Comparison of ENCODE assay signal across 1 cellular context in genomic region chr1:23211955-23212354, GRCh38.
TF ChIP-seq lines count a peak whose summit lies in the region.

No MANE protein-coding gene starts in this region.

TF ChIP-seq in K562, 482 proteins besides CTCF, POLR2A, EP300 and RAD21:
- TF ChIP-seq ZNF76 (CRISPR knock-in tag; IDR thresholded peaks at IDR 0.05; ENCODE audit: borderline replicate concordance) (no peak), NCOR1 (IDR thresholded peaks at IDR 0.05) (no peak), MAFG (tag; conservative IDR thresholded peaks at IDR 0.05) (no peak), ZNF589 (CRISPR knock-in tag; IDR thresholded peaks at IDR 0.05; ENCODE audit: low read depth) (no peak), DDX20 (tag; IDR thresholded peaks at IDR 0.05; ENCODE audit: low read depth) (no peak), BACH1 (tag; IDR thresholded peaks at IDR 0.05) (no peak), ZNF232 (CRISPR knock-in tag; IDR thresholded peaks at IDR 0.05) (no peak), MBD2 (IDR thresholded peaks at IDR 0.05; ENCODE audit: borderline replicate concordance, low read depth) (no peak), ZNF408 (CRISPR knock-in tag; IDR thresholded peaks at IDR 0.05; ENCODE audit: low read depth) (no peak), ZNF3 (CRISPR knock-in tag; IDR thresholded peaks at IDR 0.05) (no peak), GATA2 (CRISPR knock-in tag; IDR thresholded peaks at IDR 0.05) (peak; percentile 16; the same call in 1 of the 2 replicates), ZNF699 (CRISPR knock-in tag; IDR thresholded peaks at IDR 0.05; ENCODE audit: insufficient replicate concordance) (no peak), FOXO4 (CRISPR knock-in tag; IDR thresholded peaks at IDR 0.05) (no peak), NRF1 (conservative IDR thresholded peaks at IDR 0.05 in 1 of 2, IDR thresholded peaks at IDR 0.05 in 1 of 2) (peak; percentile 76 to 79), SPI1 (IDR thresholded peaks at IDR 0.05; ENCODE audit: borderline replicate concordance, low read depth, low read length) (peak; percentile 48; the same call in 1 of the 2 replicates), ZC3H8 (IDR thresholded peaks at IDR 0.05) (no peak)
- TF ChIP-seq, protein P1, sequence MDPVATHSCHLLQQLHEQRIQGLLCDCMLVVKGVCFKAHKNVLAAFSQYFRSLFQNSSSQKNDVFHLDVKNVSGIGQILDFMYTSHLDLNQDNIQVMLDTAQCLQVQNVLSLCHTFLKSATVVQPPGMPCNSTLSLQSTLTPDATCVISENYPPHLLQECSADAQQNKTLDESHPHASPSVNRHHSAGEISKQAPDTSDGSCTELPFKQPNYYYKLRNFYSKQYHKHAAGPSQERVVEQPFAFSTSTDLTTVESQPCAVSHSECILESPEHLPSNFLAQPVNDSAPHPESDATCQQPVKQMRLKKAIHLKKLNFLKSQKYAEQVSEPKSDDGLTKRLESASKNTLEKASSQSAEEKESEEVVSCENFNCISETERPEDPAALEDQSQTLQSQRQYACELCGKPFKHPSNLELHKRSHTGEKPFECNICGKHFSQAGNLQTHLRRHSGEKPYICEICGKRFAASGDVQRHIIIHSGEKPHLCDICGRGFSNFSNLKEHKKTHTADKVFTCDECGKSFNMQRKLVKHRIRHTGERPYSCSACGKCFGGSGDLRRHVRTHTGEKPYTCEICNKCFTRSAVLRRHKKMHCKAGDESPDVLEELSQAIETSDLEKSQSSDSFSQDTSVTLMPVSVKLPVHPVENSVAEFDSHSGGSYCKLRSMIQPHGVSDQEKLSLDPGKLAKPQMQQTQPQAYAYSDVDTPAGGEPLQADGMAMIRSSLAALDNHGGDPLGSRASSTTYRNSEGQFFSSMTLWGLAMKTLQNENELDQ (CRISPR knock-in tag; IDR thresholded peaks at IDR 0.05; ENCODE audit: borderline replicate concordance), result no peak
- TF ChIP-seq, protein P2, sequence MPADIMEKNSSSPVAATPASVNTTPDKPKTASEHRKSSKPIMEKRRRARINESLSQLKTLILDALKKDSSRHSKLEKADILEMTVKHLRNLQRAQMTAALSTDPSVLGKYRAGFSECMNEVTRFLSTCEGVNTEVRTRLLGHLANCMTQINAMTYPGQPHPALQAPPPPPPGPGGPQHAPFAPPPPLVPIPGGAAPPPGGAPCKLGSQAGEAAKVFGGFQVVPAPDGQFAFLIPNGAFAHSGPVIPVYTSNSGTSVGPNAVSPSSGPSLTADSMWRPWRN (IDR thresholded peaks at IDR 0.05; ENCODE audit: low read depth), result no peak
- TF ChIP-seq, protein P3, sequence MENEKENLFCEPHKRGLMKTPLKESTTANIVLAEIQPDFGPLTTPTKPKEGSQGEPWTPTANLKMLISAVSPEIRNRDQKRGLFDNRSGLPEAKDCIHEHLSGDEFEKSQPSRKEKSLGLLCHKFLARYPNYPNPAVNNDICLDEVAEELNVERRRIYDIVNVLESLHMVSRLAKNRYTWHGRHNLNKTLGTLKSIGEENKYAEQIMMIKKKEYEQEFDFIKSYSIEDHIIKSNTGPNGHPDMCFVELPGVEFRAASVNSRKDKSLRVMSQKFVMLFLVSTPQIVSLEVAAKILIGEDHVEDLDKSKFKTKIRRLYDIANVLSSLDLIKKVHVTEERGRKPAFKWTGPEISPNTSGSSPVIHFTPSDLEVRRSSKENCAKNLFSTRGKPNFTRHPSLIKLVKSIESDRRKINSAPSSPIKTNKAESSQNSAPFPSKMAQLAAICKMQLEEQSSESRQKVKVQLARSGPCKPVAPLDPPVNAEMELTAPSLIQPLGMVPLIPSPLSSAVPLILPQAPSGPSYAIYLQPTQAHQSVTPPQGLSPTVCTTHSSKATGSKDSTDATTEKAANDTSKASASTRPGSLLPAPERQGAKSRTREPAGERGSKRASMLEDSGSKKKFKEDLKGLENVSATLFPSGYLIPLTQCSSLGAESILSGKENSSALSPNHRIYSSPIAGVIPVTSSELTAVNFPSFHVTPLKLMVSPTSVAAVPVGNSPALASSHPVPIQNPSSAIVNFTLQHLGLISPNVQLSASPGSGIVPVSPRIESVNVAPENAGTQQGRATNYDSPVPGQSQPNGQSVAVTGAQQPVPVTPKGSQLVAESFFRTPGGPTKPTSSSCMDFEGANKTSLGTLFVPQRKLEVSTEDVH (IDR thresholded peaks at IDR 0.05; ENCODE audit: low read depth, partially characterized antibody), result no peak
- TF ChIP-seq, protein P4, sequence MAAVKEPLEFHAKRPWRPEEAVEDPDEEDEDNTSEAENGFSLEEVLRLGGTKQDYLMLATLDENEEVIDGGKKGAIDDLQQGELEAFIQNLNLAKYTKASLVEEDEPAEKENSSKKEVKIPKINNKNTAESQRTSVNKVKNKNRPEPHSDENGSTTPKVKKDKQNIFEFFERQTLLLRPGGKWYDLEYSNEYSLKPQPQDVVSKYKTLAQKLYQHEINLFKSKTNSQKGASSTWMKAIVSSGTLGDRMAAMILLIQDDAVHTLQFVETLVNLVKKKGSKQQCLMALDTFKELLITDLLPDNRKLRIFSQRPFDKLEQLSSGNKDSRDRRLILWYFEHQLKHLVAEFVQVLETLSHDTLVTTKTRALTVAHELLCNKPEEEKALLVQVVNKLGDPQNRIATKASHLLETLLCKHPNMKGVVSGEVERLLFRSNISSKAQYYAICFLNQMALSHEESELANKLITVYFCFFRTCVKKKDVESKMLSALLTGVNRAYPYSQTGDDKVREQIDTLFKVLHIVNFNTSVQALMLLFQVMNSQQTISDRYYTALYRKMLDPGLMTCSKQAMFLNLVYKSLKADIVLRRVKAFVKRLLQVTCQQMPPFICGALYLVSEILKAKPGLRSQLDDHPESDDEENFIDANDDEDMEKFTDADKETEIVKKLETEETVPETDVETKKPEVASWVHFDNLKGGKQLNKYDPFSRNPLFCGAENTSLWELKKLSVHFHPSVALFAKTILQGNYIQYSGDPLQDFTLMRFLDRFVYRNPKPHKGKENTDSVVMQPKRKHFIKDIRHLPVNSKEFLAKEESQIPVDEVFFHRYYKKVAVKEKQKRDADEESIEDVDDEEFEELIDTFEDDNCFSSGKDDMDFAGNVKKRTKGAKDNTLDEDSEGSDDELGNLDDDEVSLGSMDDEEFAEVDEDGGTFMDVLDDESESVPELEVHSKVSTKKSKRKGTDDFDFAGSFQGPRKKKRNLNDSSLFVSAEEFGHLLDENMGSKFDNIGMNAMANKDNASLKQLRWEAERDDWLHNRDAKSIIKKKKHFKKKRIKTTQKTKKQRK (IDR thresholded peaks at IDR 0.05; ENCODE audit: borderline replicate concordance, low read depth, low read length), result no peak
- TF ChIP-seq, protein P5, sequence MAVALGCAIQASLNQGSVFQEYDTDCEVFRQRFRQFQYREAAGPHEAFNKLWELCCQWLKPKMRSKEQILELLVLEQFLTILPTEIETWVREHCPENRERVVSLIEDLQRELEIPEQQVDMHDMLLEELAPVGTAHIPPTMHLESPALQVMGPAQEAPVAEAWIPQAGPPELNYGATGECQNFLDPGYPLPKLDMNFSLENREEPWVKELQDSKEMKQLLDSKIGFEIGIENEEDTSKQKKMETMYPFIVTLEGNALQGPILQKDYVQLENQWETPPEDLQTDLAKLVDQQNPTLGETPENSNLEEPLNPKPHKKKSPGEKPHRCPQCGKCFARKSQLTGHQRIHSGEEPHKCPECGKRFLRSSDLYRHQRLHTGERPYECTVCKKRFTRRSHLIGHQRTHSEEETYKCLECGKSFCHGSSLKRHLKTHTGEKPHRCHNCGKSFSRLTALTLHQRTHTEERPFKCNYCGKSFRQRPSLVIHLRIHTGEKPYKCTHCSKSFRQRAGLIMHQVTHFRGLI (CRISPR knock-in tag; IDR thresholded peaks at IDR 0.05), result no peak
- TF ChIP-seq, protein P6, sequence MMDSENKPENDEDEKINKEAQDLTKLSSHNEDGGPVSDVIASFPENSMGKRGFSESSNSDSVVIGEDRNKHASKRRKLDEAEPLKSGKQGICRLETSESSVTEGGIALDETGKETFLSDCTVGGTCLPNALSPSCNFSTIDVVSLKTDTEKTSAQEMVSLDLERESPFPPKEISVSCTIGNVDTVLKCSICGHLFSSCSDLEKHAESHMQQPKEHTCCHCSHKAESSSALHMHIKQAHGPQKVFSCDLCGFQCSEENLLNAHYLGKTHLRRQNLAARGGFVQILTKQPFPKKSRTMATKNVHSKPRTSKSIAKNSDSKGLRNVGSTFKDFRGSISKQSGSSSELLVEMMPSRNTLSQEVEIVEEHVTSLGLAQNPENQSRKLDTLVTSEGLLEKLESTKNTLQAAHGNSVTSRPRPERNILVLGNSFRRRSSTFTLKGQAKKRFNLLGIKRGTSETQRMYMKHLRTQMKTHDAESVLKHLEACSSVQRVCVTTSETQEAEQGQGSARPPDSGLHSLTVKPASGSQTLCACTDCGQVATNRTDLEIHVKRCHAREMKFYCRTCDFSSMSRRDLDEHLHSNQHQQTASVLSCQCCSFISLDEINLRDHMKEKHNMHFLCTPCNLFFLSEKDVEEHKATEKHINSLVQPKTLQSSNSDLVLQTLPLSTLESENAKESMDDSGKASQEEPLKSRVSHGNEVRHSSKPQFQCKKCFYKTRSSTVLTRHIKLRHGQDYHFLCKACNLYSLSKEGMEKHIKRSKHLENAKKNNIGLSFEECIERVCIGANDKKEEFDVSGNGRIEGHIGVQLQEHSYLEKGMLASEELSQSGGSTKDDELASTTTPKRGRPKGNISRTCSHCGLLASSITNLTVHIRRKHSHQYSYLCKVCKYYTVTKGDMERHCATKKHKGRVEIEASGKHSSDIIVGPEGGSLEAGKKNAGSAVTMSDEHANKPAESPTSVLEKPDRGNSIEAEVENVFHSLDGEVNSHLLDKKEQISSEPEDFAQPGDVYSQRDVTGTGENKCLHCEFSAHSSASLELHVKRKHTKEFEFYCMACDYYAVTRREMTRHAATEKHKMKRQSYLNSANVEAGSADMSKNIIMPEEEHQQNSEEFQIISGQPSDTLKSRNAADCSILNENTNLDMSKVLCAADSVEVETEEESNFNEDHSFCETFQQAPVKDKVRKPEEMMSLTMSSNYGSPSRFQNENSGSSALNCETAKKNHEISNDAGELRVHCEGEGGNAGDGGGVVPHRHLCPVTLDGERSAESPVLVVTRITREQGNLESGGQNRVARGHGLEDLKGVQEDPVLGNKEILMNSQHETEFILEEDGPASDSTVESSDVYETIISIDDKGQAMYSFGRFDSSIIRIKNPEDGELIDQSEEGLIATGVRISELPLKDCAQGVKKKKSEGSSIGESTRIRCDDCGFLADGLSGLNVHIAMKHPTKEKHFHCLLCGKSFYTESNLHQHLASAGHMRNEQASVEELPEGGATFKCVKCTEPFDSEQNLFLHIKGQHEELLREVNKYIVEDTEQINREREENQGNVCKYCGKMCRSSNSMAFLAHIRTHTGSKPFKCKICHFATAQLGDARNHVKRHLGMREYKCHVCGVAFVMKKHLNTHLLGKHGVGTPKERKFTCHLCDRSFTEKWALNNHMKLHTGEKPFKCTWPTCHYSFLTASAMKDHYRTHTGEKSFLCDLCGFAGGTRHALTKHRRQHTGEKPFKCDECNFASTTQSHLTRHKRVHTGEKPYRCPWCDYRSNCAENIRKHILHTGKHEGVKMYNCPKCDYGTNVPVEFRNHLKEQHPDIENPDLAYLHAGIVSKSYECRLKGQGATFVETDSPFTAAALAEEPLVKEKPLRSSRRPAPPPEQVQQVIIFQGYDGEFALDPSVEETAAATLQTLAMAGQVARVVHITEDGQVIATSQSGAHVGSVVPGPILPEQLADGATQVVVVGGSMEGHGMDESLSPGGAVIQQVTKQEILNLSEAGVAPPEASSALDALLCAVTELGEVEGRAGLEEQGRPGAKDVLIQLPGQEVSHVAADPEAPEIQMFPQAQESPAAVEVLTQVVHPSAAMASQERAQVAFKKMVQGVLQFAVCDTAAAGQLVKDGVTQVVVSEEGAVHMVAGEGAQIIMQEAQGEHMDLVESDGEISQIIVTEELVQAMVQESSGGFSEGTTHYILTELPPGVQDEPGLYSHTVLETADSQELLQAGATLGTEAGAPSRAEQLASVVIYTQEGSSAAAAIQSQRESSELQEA (IDR thresholded peaks at IDR 0.05; ENCODE audit: low read depth), result no peak
TF ChIP-seq in K562: peak in this region for 3.
